1 cellular context compared by ENCODE assay signal in genomic region chr3:51679318-51679717, GRCh38.
TF ChIP-seq lines count a peak whose summit lies in the region.

No MANE protein-coding gene starts in this region.

TF ChIP-seq in H1, 55 proteins besides CTCF, POLR2A, EP300 and RAD21:
- TF ChIP-seq ASH2L (IDR thresholded peaks at IDR 0.05; ENCODE audit: low read length) (no peak), HDAC6 (IDR thresholded peaks at IDR 0.05; ENCODE audit: low read depth, low read length) (no peak), TCF12 (IDR thresholded peaks at IDR 0.05; ENCODE audit: low read depth, low read length) (no peak), CBX5 (IDR thresholded peaks at IDR 0.05; ENCODE audit: low read depth, low read length) (no peak), POLR2AphosphoS5 (IDR thresholded peaks at IDR 0.05; ENCODE audit: low read depth, low read length) (no peak), SP2 (IDR thresholded peaks at IDR 0.05; ENCODE audit: low read length) (no peak), CHD2 (IDR thresholded peaks at IDR 0.05; ENCODE audit: low read length) (no peak), BCL11A (IDR thresholded peaks at IDR 0.05; ENCODE audit: low read depth in 2 of 2, low read length in 2 of 2) (no peak), TEAD4 (IDR thresholded peaks at IDR 0.05; ENCODE audit: low read depth, low read length) (no peak), JUN (IDR thresholded peaks at IDR 0.05; ENCODE audit: low read depth, low read length) (no peak), POU5F1 (IDR thresholded peaks at IDR 0.05; ENCODE audit: low read depth, low read length) (no peak)
